In genomic region chr7:111090834-111091233, GRCh38 we compare ENCODE assay signal across 9 cellular contexts. TPM values are rescaled to one million over a fixed set of nuclear protein-coding genes. Genes with fewer than 3 reads are reported as not detected.
A peak's percentile ranks its signal among the peaks of the same experiment; 100 is the strongest.
DNase-seq lines count a peak whose midpoint lies in the region; ATAC-seq and TF ChIP-seq lines count a peak whose summit lies in the region.
"Had no signal": no experiment of that assay in that cellular context is flagged by ENCODE, and none has a peak within 500 bp of the region (broad histone marks: within the 10 kb centered on the region; RNA-seq: fewer than 3 reads in every experiment).

Gene LRRN3, plus strand, starts transcription at chr7:111091127. Its CDS starts 31,646 bp downstream, at chr7:111122773.

- peak; percentile 46 for DNase-seq in NCI-H1436 (lab: John Stamatoyannopoulos, UW)
- no peak for DNase-seq in NCI-H1436 treated with DMSO at 0.1 percent for 48 hours (lab: John Stamatoyannopoulos, UW)
- peak; percentile 38 for DNase-seq in activated CD4-positive, alpha-beta memory T cell treated with anti-CD3 and anti-CD28 coated beads, Interleukin-2, amount 10 ng/mL, durations not matched to agents 7 days and 5 days
- peak; percentile 48 for DNase-seq in epithelial cell of proximal tubule (ENCODE audit: low read depth)
- DNase-seq in vagina (ENCODE audit: extremely low spot score in 2 of 2), result no peak
- DNase-seq in iPS-NIHi11 (ENCODE audit: low spot score), result no peak

- H3K4me2 ChIP-seq in neural cell (ENCODE audit: low read length), result peak within 1 kb of the TSS; percentile 79

- H3K4me1 ChIP-seq in vagina, result peaks cover 14% of the 10 kb centered on the region

- peaks cover 48% of the 10 kb centered on the region for H3K79me2 ChIP-seq in neural cell (replicated peaks; ENCODE audit: insufficient read depth, low read length)

- peak within 1 kb of the TSS; percentile 94 for H3K27ac ChIP-seq in neural cell (ENCODE audit: low read length)
- no peak within 1 kb of the TSS for H3K27ac ChIP-seq in vagina
- H3K27ac ChIP-seq: 22Rv1 had no signal

- H3K27me3 ChIP-seq in neural cell (ENCODE audit: insufficient read depth, low read depth, low read length) (no peaks in the 10 kb centered on the region), vagina (no peaks in the 10 kb centered on the region)

- TF ChIP-seq RAD21 in neural cell (conservative IDR thresholded peaks at IDR 0.05), result peak; percentile 48

- CTCF ChIA-PET in activated CD4-positive, alpha-beta memory T cell treated with anti-CD3 and anti-CD28 coated beads, Interleukin-2, amount 10 ng/mL, durations not matched to agents 7 days and 5 days (lab: Charles Lee), result interaction anchor here (0.9 to 1.1 kb wide), 5 partner anchors 8 to 114 kb away, joined by 3 to 7 read pairs (median 5); no protein-coding TSS in a partner anchor

- no peaks in the 10 kb centered on the region for H3F3A ChIP-seq in neural cell (ENCODE audit: insufficient read depth, low read length, poor library complexity, severe bottlenecking)

- TF ChIP-seq EP300 in neural cell (conservative IDR thresholded peaks at IDR 0.05; ENCODE audit: poor library complexity, severe bottlenecking), result peak; percentile 87

- POLR2A ChIA-PET in activated CD4-positive, alpha-beta memory T cell treated with anti-CD3 and anti-CD28 coated beads, Interleukin-2, amount 10 ng/mL, durations not matched to agents 7 days and 5 days (lab: Charles Lee), result interaction anchor here (1.1 to 4.0 kb wide), 6 partner anchors 8 to 62 kb away, joined by 3 to 52 read pairs (median 5); no protein-coding TSS in a partner anchor

- H3K4me3 ChIP-seq in epithelial cell of proximal tubule (ENCODE audit: low read depth, low read length), result peak within 1 kb of the TSS; percentile 35
- peak within 1 kb of the TSS; percentile 72 for H3K4me3 ChIP-seq in neural cell (ENCODE audit: low read length)
- peak within 1 kb of the TSS; percentile 25 to 32 for H3K4me3 ChIP-seq in vagina

- H3K9me3 ChIP-seq in neural cell (ENCODE audit: low read length) (no peaks in the 10 kb centered on the region), vagina (no peaks in the 10 kb centered on the region)

- no peak for TF ChIP-seq POLR2A in vagina (IDR thresholded peaks at IDR 0.05)

- H3K4me3 Mint-ChIP-seq in activated CD4-positive, alpha-beta memory T cell treated with anti-CD3 and anti-CD28 coated beads, Interleukin-2, amount 10 ng/mL, durations not matched to agents 7 days and 5 days, result peak within 1 kb of the TSS; percentile 69

- ATAC-seq in GM19324 (IDR thresholded peaks at IDR 0.05; ENCODE audit: low FRiP score, unreplicated experiment), result no peak

- intact Hi-C loops in vagina (cut with DNase I), result loop anchor here (10.0 kb wide), 1 partner anchor 394 kb away; no protein-coding TSS in a partner anchor

- H3K4me1 Mint-ChIP-seq in activated CD4-positive, alpha-beta memory T cell treated with anti-CD3 and anti-CD28 coated beads, Interleukin-2, amount 10 ng/mL, durations not matched to agents 7 days and 5 days, result peaks cover 72% of the 10 kb centered on the region

- H3K9me3 Mint-ChIP-seq in activated CD4-positive, alpha-beta memory T cell treated with anti-CD3 and anti-CD28 coated beads, Interleukin-2, amount 10 ng/mL, durations not matched to agents 7 days and 5 days, result peaks cover 3% of the 10 kb centered on the region

- H3K36me3 ChIP-seq in neural cell (ENCODE audit: insufficient read depth, low read length) (no peaks in the 10 kb centered on the region), vagina (no peaks in the 10 kb centered on the region)

- H3K36me3 Mint-ChIP-seq in activated CD4-positive, alpha-beta memory T cell treated with anti-CD3 and anti-CD28 coated beads, Interleukin-2, amount 10 ng/mL, durations not matched to agents 7 days and 5 days (ENCODE audit: low read depth), result peaks cover 15% of the 10 kb centered on the region

- peak within 1 kb of the TSS; percentile 56 for H3K27ac Mint-ChIP-seq in activated CD4-positive, alpha-beta memory T cell treated with anti-CD3 and anti-CD28 coated beads, Interleukin-2, amount 10 ng/mL, durations not matched to agents 7 days and 5 days

- TF ChIP-seq CTCF in epithelial cell of proximal tubule (conservative IDR thresholded peaks at IDR 0.05; ENCODE audit: low read depth, low read length) (no peak), neural cell (IDR thresholded peaks at IDR 0.05; ENCODE audit: poor library complexity, severe bottlenecking) (no peak), vagina (IDR thresholded peaks at IDR 0.05) (no peak)

- H3K9me2 ChIP-seq in neural cell (ENCODE audit: insufficient read depth, low read length), result no peaks in the 10 kb centered on the region

- H3K9ac ChIP-seq in neural cell (ENCODE audit: low read length), result peak within 1 kb of the TSS; percentile 84

- peak within 1 kb of the TSS; percentile 43 for H2AFZ ChIP-seq in neural cell (ENCODE audit: low read depth, low read length)

- no peaks in the 10 kb centered on the region for H4K20me1 ChIP-seq in neural cell (ENCODE audit: insufficient read depth)

- H3K27me3 Mint-ChIP-seq in activated CD4-positive, alpha-beta memory T cell treated with anti-CD3 and anti-CD28 coated beads, Interleukin-2, amount 10 ng/mL, durations not matched to agents 7 days and 5 days, result no peaks in the 10 kb centered on the region

TF ChIP-seq in neural cell, 6 proteins besides CTCF, POLR2A, EP300 and RAD21:
- TF ChIP-seq MXI1 (conservative IDR thresholded peaks at IDR 0.05; ENCODE audit: poor library complexity, severe bottlenecking), result no peak
- TF ChIP-seq EZH2 (IDR thresholded peaks at IDR 0.05; ENCODE audit: borderline replicate concordance, insufficient read depth, low read length, poor library complexity, severe bottlenecking), result no peak
- TF ChIP-seq SMC3 (conservative IDR thresholded peaks at IDR 0.05; ENCODE audit: poor library complexity), result peak; percentile 21
- TF ChIP-seq POLR2AphosphoS5 (IDR thresholded peaks at IDR 0.05), result peak; percentile 91
- peak; percentile 87 for TF ChIP-seq TAF1 (IDR thresholded peaks at IDR 0.05; ENCODE audit: low read depth)
- TF ChIP-seq REST (IDR thresholded peaks at IDR 0.05; ENCODE audit: borderline replicate concordance), result peak; percentile 99

RNA-seq across cellular contexts. Expression of gene LRRN3, which starts in this region (rescaled TPM):
- total RNA-seq in activated CD4-positive, alpha-beta memory T cell treated with anti-CD3 and anti-CD28 coated beads, Interleukin-2, amount 10 ng/mL, durations not matched to agents 7 days and 5 days, result 10 to 100 TPM; 18.0 to 19.2 TPM
- total RNA-seq in epithelial cell of proximal tubule (0.14 TPM in 1 of 2 replicates, not detected in the other), vagina (0.98 TPM)
- 119 and 138 TPM in 2 replicates for polyA plus RNA-seq in neural cell
- 212 and 227 TPM in 2 replicates for polyA minus RNA-seq in neural cell

Comparison
In these comparisons a context has a peak if more than half of its experiments do, and no peak if none do; other contexts are left out.
1. DNase-seq: peak in NCI-H1436 (single experiment) and activated CD4-positive, alpha-beta memory T cell treated with anti-CD3 and anti-CD28 coated beads, Interleukin-2, amount 10 ng/mL, durations not matched to agents 7 days and 5 days (single experiment); none in NCI-H1436 treated with DMSO at 0.1 percent for 48 hours (single experiment), vagina (0 of 2) and iPS-NIHi11 (single experiment).
2. Peak in DNase-seq and H3K4me3 ChIP-seq in epithelial cell of proximal tubule; RNA of the gene not detected or under 1 TPM.
3. Peak in every context shown above with its lines, with median percentiles within 50 percentile points of each other: H3K4me3 ChIP-seq.